In the genomic region with DNA sequence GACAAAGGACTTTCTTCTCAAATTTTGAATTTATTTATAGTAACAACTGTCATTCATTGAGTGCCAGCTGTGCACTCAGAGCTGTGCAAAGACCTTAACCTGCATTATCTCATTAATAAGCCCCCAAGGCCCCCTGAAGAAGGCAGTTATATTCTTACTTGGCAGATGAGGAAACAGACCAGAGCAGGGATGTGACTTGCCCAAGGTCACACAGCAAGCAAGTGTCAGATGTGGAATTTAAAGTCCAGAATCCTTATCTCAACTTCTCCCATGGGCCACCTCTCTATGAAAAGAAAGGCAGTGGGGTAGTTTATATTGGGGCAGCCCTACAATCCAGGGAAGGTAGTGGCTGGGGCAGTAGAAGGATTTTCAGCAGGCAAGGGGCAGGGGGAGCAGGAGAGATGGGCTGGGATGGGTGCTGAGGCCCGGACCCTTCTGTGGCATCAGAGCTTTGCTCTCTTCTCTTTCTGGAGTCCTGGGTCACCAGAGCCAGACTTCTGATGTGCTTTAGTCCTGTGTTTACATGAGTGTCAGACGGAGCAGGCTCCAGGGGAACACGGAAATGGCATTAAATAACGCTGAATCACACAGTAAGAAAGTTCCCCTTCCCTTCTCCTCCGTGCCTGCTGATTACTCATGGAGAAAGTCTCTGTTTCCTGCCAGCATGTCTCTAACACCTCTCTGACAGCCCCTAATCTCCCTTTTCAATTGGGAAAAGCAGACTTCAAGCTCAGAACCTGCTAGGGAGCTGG, we compare ENCODE assay signal across 8 cellular contexts. TPM values are rescaled to one million over a fixed set of nuclear protein-coding genes. Genes with fewer than 3 reads are reported as not detected.
DNase-seq lines count a peak whose midpoint lies in the region; ATAC-seq and TF ChIP-seq lines count a peak whose summit lies in the region.

No MANE protein-coding gene starts in this region.

- H3K36me3 ChIP-seq in Karpas-422 (ENCODE audit: insufficient read depth, low read length) (no peaks in the 10 kb centered on the region), thymus (ENCODE audit: control insufficient read depth, insufficient read depth) (no peaks in the 10 kb centered on the region)

- no peak overlapping the region for H2AFZ ChIP-seq in Karpas-422 (ENCODE audit: low read length)

- H3K27ac ChIP-seq in Karpas-422 (ENCODE audit: low read length) (no peak overlapping the region), angular gyrus (ENCODE audit: low read depth, low read length) (peak overlapping the region; percentile 26), thymus (ENCODE audit: low read depth) (peak overlapping the region; percentile 32)

- H3K9me3 Mint-ChIP-seq in WTC11 = no peaks in the 10 kb centered on the region

- no peaks in the 10 kb centered on the region for H3K27me3 ChIP-seq in Karpas-422 (ENCODE audit: low read length)
- H3K27me3 ChIP-seq in thymus (ENCODE audit: control insufficient read depth, insufficient read depth) = no peaks in the 10 kb centered on the region

- no peaks in the 10 kb centered on the region for H3K9me2 ChIP-seq in Karpas-422 (replicated peaks; ENCODE audit: insufficient read depth, low read length)

- H3K4me1 ChIP-seq in Karpas-422 (ENCODE audit: low read length) = peaks cover 32% of the 10 kb centered on the region
- H3K4me1 ChIP-seq in thymus (ENCODE audit: control insufficient read depth, insufficient read depth, low read length) = no peaks in the 10 kb centered on the region

- in situ Hi-C loops in Caki2 (cut with HindIII; ENCODE audit: low pct_unique_long_range_greater_than_20kb, low sequenced_read_pairs) = no loop called here

- DNase-seq in Caki2 (ENCODE audit: low read depth) (peak; percentile 90), Karpas-422 (peak; percentile 48), left kidney (ENCODE audit: low read depth, low spot score) (peak; percentile 72), WTC11 (ENCODE audit: low spot score) (no peak), GM10266 (ENCODE audit: extremely low spot score) (no peak)
- DNase-seq in stimulated activated CD4-positive, alpha-beta T cell treated with anti-CD3 and anti-CD28 coated beads, Interleukin-2, amount 100 ng/mL, for 24 hours = no peak

- H3K4me3 Mint-ChIP-seq in WTC11 = no peak overlapping the region

- H3K4me1 Mint-ChIP-seq in WTC11 = 0 out of 2 replicates have a peak, but pooled peaks cover 4% of the 10 kb centered on the region

- POLR2A ChIA-PET in WTC11 (lab: Charles Lee) = no interaction called here

- no peak overlapping the region for H3K9ac ChIP-seq in Karpas-422 (ENCODE audit: low read length)

- H3K27me3 Mint-ChIP-seq in WTC11 (ENCODE audit: low read depth) = no peaks in the 10 kb centered on the region

- CTCF ChIA-PET in WTC11 (lab: Charles Lee) = interaction anchor here (0.8 to 3.6 kb wide), 5 partner anchors 19 to 112 kb away, joined by 3 to 24 read pairs (median 4); no protein-coding TSS in a partner anchor

- TF ChIP-seq CTCF in WTC11 (IDR thresholded peaks at IDR 0.05) = no peak
- no peak for TF ChIP-seq CTCF in GM10266 (IDR thresholded peaks at IDR 0.05; ENCODE audit: control insufficient read depth, insufficient read depth, low read depth, missing control alignments)

- peak overlapping the region; percentile 21 for H3K4me2 ChIP-seq in Karpas-422 (ENCODE audit: low read depth, low read length, poor library complexity, severe bottlenecking)

- no peaks in the 10 kb centered on the region for H4K20me1 ChIP-seq in Karpas-422 (ENCODE audit: insufficient read depth, low read depth, low read length)

- H3K36me3 Mint-ChIP-seq in WTC11 = no peaks in the 10 kb centered on the region

- no peak for ATAC-seq in WTC11

- H3K9me3 ChIP-seq in Karpas-422 (ENCODE audit: low read length) = no peaks in the 10 kb centered on the region
- H3K9me3 ChIP-seq in thymus (ENCODE audit: control insufficient read depth) = no peaks in the 10 kb centered on the region

- no peaks in the 10 kb centered on the region for H3K79me2 ChIP-seq in Karpas-422 (ENCODE audit: low read length)

- 7% methylated on average over 5 of the region's 5 CpGs for WGBS in thymus

- no peak overlapping the region for H3K4me3 ChIP-seq in Karpas-422 (ENCODE audit: low read length)
- no peak overlapping the region for H3K4me3 ChIP-seq in thymus (ENCODE audit: low read length)

- no peak overlapping the region for H3K27ac Mint-ChIP-seq in WTC11

TF ChIP-seq in WTC11, 78 proteins besides CTCF, POLR2A, EP300 and RAD21:
- TF ChIP-seq ZNF396 (CRISPR knock-in tag; IDR thresholded peaks at IDR 0.05; ENCODE audit: borderline replicate concordance) = no peak
- TF ChIP-seq, protein P1, sequence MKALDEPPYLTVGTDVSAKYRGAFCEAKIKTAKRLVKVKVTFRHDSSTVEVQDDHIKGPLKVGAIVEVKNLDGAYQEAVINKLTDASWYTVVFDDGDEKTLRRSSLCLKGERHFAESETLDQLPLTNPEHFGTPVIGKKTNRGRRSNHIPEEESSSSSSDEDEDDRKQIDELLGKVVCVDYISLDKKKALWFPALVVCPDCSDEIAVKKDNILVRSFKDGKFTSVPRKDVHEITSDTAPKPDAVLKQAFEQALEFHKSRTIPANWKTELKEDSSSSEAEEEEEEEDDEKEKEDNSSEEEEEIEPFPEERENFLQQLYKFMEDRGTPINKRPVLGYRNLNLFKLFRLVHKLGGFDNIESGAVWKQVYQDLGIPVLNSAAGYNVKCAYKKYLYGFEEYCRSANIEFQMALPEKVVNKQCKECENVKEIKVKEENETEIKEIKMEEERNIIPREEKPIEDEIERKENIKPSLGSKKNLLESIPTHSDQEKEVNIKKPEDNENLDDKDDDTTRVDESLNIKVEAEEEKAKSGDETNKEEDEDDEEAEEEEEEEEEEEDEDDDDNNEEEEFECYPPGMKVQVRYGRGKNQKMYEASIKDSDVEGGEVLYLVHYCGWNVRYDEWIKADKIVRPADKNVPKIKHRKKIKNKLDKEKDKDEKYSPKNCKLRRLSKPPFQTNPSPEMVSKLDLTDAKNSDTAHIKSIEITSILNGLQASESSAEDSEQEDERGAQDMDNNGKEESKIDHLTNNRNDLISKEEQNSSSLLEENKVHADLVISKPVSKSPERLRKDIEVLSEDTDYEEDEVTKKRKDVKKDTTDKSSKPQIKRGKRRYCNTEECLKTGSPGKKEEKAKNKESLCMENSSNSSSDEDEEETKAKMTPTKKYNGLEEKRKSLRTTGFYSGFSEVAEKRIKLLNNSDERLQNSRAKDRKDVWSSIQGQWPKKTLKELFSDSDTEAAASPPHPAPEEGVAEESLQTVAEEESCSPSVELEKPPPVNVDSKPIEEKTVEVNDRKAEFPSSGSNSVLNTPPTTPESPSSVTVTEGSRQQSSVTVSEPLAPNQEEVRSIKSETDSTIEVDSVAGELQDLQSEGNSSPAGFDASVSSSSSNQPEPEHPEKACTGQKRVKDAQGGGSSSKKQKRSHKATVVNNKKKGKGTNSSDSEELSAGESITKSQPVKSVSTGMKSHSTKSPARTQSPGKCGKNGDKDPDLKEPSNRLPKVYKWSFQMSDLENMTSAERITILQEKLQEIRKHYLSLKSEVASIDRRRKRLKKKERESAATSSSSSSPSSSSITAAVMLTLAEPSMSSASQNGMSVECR (CRISPR knock-in tag; IDR thresholded peaks at IDR 0.05; ENCODE audit: borderline replicate concordance) = no peak
- no peak for TF ChIP-seq CREM (CRISPR knock-in tag; IDR thresholded peaks at IDR 0.05)
- TF ChIP-seq, protein P2, sequence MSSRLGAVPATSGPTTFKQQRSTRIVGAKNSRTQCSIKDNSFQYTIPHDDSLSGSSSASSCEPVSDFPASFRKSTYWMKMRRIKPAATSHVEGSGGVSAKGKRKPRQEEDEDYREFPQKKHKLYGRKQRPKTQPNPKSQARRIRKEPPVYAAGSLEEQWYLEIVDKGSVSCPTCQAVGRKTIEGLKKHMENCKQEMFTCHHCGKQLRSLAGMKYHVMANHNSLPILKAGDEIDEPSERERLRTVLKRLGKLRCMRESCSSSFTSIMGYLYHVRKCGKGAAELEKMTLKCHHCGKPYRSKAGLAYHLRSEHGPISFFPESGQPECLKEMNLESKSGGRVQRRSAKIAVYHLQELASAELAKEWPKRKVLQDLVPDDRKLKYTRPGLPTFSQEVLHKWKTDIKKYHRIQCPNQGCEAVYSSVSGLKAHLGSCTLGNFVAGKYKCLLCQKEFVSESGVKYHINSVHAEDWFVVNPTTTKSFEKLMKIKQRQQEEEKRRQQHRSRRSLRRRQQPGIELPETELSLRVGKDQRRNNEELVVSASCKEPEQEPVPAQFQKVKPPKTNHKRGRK (CRISPR knock-in tag; IDR thresholded peaks at IDR 0.05; ENCODE audit: borderline replicate concordance) = no peak
- TF ChIP-seq, protein P3, sequence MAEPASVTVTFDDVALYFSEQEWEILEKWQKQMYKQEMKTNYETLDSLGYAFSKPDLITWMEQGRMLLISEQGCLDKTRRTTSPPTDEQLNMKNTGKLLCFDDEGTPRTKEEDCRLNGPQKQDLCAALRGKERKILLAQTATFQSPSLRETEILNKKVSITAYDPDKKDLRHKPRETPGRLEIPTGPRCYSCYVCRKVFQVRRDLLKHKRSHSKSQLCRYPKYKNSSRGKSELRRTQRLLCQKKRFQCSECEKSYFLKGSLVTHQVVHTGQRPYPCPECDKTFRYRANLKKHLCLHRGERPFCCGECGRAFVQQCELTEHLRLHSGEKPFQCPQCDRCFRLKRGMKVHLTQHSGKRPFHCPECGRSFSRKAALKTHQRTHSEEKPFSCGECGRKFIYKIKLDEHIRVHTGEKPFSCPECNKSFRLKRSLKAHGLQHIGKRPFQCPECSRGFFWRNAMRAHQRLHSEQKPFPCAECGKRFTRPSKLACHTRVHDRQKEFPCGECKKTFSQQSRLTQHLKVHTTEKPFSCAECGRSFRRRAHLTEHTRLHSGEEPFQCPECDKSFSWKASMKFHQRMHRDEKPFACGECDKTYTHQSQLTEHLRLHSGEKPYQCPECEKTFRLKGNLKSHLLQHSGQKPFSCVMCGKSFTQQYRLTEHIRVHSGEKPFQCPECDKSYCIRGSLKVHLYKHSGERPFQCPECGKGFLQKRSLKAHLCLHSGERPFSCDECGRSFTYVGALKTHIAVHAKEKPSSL (CRISPR knock-in tag; conservative IDR thresholded peaks at IDR 0.05) = no peak
- no peak for TF ChIP-seq MXD4 (CRISPR knock-in tag; IDR thresholded peaks at IDR 0.05; ENCODE audit: borderline replicate concordance)

RNA-seq across cellular contexts. Expression of a gene that starts 39.5 kb away (rescaled TPM):
- 9.1 and 14.5 TPM in 2 replicates for total RNA-seq in Caki2 (2014; rRNA removed; shearing (Covaris generic); ENCODE audit: low replicate concordance)
- total RNA-seq in Karpas-422 (2014; rRNA removed; shearing (Covaris generic); ENCODE audit: low replicate concordance) = 0.45 and 2.5 TPM in 2 replicates
- 1.6 TPM for polyA plus RNA-seq in thymus
- 12.0 to 18.5 TPM (median 13.1 TPM) in 3 replicates for total RNA-seq in WTC11 (2021)

Comparison
In these comparisons a context has a peak if more than half of its experiments do, and no peak if none do; other contexts are left out.
1. DNase-seq: peak in Caki2 (single experiment), Karpas-422 (single experiment) and left kidney (single experiment); none in WTC11 (single experiment), stimulated activated CD4-positive, alpha-beta T cell treated with anti-CD3 and anti-CD28 coated beads, Interleukin-2, amount 100 ng/mL, for 24 hours (0 of 2) and GM10266 (single experiment).